ENCODE assay signal across 25 cellular contexts in the genomic region with DNA sequence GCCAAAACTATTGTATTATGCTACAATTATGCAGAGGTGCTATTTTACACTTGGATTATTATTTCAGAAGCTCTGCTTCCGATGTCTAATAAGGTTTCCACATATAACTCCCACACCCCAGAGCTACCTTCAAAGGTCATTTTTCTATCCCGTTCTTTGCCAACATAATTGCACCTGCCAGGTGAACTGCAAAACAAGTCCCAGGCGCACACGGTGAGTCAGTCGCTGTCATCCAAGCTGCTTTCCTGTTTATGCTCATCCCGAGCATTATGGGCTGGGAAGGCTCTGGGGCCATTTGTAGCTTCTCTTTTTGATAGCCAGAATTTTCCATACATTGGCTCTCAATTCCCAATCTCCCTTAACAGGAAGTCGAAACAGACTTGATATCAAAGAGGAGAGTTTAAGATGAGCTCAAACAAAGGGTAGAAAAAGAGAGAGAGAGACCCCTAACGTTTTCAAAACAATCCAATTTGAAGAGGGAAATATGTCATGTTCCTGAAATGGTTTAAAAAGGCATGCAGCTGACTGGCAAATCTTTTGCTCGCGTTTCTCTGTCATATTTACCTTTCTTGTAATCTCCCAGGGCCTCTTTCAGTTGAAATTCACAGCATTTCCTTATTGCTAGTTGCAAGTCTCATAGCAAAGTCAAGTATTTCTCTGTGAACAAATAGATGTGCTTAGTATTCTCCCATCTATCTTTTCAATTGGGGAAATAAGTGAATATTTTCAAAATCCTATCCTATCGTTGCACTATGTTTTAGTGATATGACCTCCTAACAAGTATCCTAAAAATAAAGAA.
A peak's percentile ranks its signal among the peaks of the same experiment; 100 is the strongest.
DNase-seq lines count a peak whose midpoint lies in the region; ATAC-seq and TF ChIP-seq lines count a peak whose summit lies in the region.
"Had no signal": no experiment of that assay in that cellular context is flagged by ENCODE, and none has a peak within 500 bp of the region (broad histone marks: within the 10 kb centered on the region; RNA-seq: fewer than 3 reads in every experiment).

No MANE protein-coding gene starts in this region.

- POLR2A ChIA-PET in MCF 10A (lab: Yijun Ruan, JAX): interaction anchor here (0.6 to 0.7 kb wide), 3 partner anchors 24 to 417 kb away, joined by 3 read pairs; no protein-coding TSS in a partner anchor
- POLR2A ChIA-PET in activated CD8-positive, alpha-beta T cell treated with anti-CD3 and anti-CD28 coated beads, Interleukin-2, amount 10 ng/mL, durations not matched to agents 7 days and 5 days (lab: Charles Lee): no interaction called here

- no peaks in the 10 kb centered on the region for H3K9me3 Mint-ChIP-seq in MCF 10A (ENCODE audit: unreplicated experiment)
- H3K9me3 Mint-ChIP-seq in stimulated activated memory B cell treated with anti-CD40 and anti-IgM and Interleukin-4, amounts not matched to agents 10 μg/mL and 1 μg/mL and 100 μg/mL, for 72 hours: no peaks in the 10 kb centered on the region
- H3K9me3 Mint-ChIP-seq in activated CD8-positive, alpha-beta T cell treated with anti-CD3 and anti-CD28 coated beads, Interleukin-2, amount 10 ng/mL, durations not matched to agents 7 days and 5 days (ENCODE audit: insufficient read depth): no peaks in the 10 kb centered on the region
- H3K9me3 Mint-ChIP-seq: activated CD8-positive, alpha-beta T cell treated with anti-CD3 and anti-CD28 coated beads for 36 hours; brain had no signal

- no TSS peak for BruUV-seq in MCF 10A (replicated peaks; lab: Mats Ljungman, UMichigan)

- DNase-seq in MCF 10A (ENCODE audit: unreplicated experiment) (peak; percentile 47), breast epithelium (ENCODE audit: low spot score in 2 of 2) (no peak), NCI-H69 (lab: John Stamatoyannopoulos, UW) (peak; percentile 2), islet precursor cell (peak; percentile 55)
- DNase-seq in activated CD4-positive, alpha-beta T cell treated with anti-CD3 and anti-CD28 coated beads for 1 hour: no peak
- no peak for DNase-seq in activated CD8-positive, alpha-beta T cell treated with anti-CD3 and anti-CD28 coated beads, Interleukin-2, amount 10 ng/mL, durations not matched to agents 7 days and 5 days
- DNase-seq: activated CD8-positive, alpha-beta T cell treated with anti-CD3 and anti-CD28 coated beads for 36 hours; activated gamma-delta T cell treated with Interleukin-2 at 50 U/mL for 16 hours; DMS 273 treated with DMSO at 0.1 percent for 48 hours; effector memory CD8-positive, alpha-beta T cell; GDM1; H7; IMR-90; kidney glomerular epithelial cell; mesendoderm; naive thymus-derived CD8-positive, alpha-beta T cell; NCI-H1694 treated with DMSO at 0.1 percent for 48 hours; NCI-H524; pancreas; right cardiac atrium; SHP77; upper lobe of right lung had no signal

- H3K9me3 ChIP-seq in breast epithelium: no peaks in the 10 kb centered on the region
- H3K9me3 ChIP-seq: pancreas, upper lobe of right lung had no signal

- no peak for TF ChIP-seq POLR2A in breast epithelium (IDR thresholded peaks at IDR 0.05)

- no peak for TF ChIP-seq CTCF in MCF 10A (IDR thresholded peaks at IDR 0.05; ENCODE audit: unreplicated experiment)
- TF ChIP-seq CTCF in breast epithelium (IDR thresholded peaks at IDR 0.05): no peak

- H3K36me3 ChIP-seq in breast epithelium: no peaks in the 10 kb centered on the region
- H3K36me3 ChIP-seq: pancreas, upper lobe of right lung had no signal

- no peaks in the 10 kb centered on the region for H3K27me3 Mint-ChIP-seq in MCF 10A (ENCODE audit: insufficient read depth, unreplicated experiment)
- H3K27me3 Mint-ChIP-seq in stimulated activated memory B cell treated with anti-CD40 and anti-IgM and Interleukin-4, amounts not matched to agents 10 μg/mL and 1 μg/mL and 100 μg/mL, for 72 hours: no peaks in the 10 kb centered on the region
- H3K27me3 Mint-ChIP-seq in activated CD8-positive, alpha-beta T cell treated with anti-CD3 and anti-CD28 coated beads, Interleukin-2, amount 10 ng/mL, durations not matched to agents 7 days and 5 days (ENCODE audit: low read depth): no peaks in the 10 kb centered on the region
- H3K27me3 Mint-ChIP-seq: activated CD8-positive, alpha-beta T cell treated with anti-CD3 and anti-CD28 coated beads for 36 hours; effector memory CD8-positive, alpha-beta T cell; naive thymus-derived CD8-positive, alpha-beta T cell had no signal

- no peaks in the 10 kb centered on the region for H3K36me3 Mint-ChIP-seq in MCF 10A (ENCODE audit: insufficient read depth, unreplicated experiment)
- H3K36me3 Mint-ChIP-seq in stimulated activated memory B cell treated with anti-CD40 and anti-IgM and Interleukin-4, amounts not matched to agents 10 μg/mL and 1 μg/mL and 100 μg/mL, for 72 hours: no peaks in the 10 kb centered on the region
- H3K36me3 Mint-ChIP-seq in activated CD8-positive, alpha-beta T cell treated with anti-CD3 and anti-CD28 coated beads, Interleukin-2, amount 10 ng/mL, durations not matched to agents 7 days and 5 days (ENCODE audit: low read depth): no peaks in the 10 kb centered on the region
- H3K36me3 Mint-ChIP-seq: brain, CD14-positive monocyte had no signal

- H3K27me3 ChIP-seq in breast epithelium: no peaks in the 10 kb centered on the region
- H3K27me3 ChIP-seq: pancreas, upper lobe of right lung had no signal

- ATAC-seq in stimulated activated memory B cell treated with anti-CD40 and anti-IgM and Interleukin-4, amounts not matched to agents 10 μg/mL and 1 μg/mL and 100 μg/mL, for 72 hours: no peak
- no peak for ATAC-seq in activated CD8-positive, alpha-beta T cell treated with anti-CD3 and anti-CD28 coated beads, Interleukin-2, amount 10 ng/mL, durations not matched to agents 7 days and 5 days
- ATAC-seq: activated CD8-positive, alpha-beta T cell treated with anti-CD3 and anti-CD28 coated beads for 36 hours; effector memory CD8-positive, alpha-beta T cell; naive thymus-derived CD8-positive, alpha-beta T cell; pancreas; right cardiac atrium; upper lobe of right lung had no signal

- no peak overlapping the region for H3K27ac Mint-ChIP-seq in MCF 10A (ENCODE audit: low read depth, unreplicated experiment)
- no peak overlapping the region for H3K27ac Mint-ChIP-seq in stimulated activated memory B cell treated with anti-CD40 and anti-IgM and Interleukin-4, amounts not matched to agents 10 μg/mL and 1 μg/mL and 100 μg/mL, for 72 hours
- no peak overlapping the region for H3K27ac Mint-ChIP-seq in activated CD8-positive, alpha-beta T cell treated with anti-CD3 and anti-CD28 coated beads, Interleukin-2, amount 10 ng/mL, durations not matched to agents 7 days and 5 days
- H3K27ac Mint-ChIP-seq: activated CD8-positive, alpha-beta T cell treated with anti-CD3 and anti-CD28 coated beads for 36 hours; brain; CD14-positive monocyte; effector memory CD8-positive, alpha-beta T cell; naive thymus-derived CD8-positive, alpha-beta T cell had no signal

- H3K4me1 ChIP-seq in breast epithelium: no peaks in the 10 kb centered on the region
- H3K4me1 ChIP-seq: pancreas, upper lobe of right lung had no signal

- H3K4me3 ChIP-seq in breast epithelium: no peak overlapping the region
- H3K4me3 ChIP-seq: pancreas, upper lobe of right lung had no signal

- intact Hi-C loops in MCF 10A (cut with micrococcal nuclease): no loop called here
- intact Hi-C loops in breast epithelium (cut with DNase I; ENCODE audit: low total_unique reads): no loop called here

- CTCF ChIA-PET in MCF 10A (lab: Yijun Ruan, JAX): interaction anchor here (0.5 to 0.8 kb wide), 2 partner anchors 122 to 929 kb away, joined by 3 read pairs; no protein-coding TSS in a partner anchor
- CTCF ChIA-PET in activated CD8-positive, alpha-beta T cell treated with anti-CD3 and anti-CD28 coated beads, Interleukin-2, amount 10 ng/mL, durations not matched to agents 7 days and 5 days (lab: Charles Lee): no interaction called here

- H3K4me3 Mint-ChIP-seq in MCF 10A (ENCODE audit: unreplicated experiment): no peak overlapping the region
- H3K4me3 Mint-ChIP-seq in stimulated activated memory B cell treated with anti-CD40 and anti-IgM and Interleukin-4, amounts not matched to agents 10 μg/mL and 1 μg/mL and 100 μg/mL, for 72 hours: no peak overlapping the region
- no peak overlapping the region for H3K4me3 Mint-ChIP-seq in activated CD8-positive, alpha-beta T cell treated with anti-CD3 and anti-CD28 coated beads, Interleukin-2, amount 10 ng/mL, durations not matched to agents 7 days and 5 days
- H3K4me3 Mint-ChIP-seq: activated CD8-positive, alpha-beta T cell treated with anti-CD3 and anti-CD28 coated beads for 36 hours; brain; CD14-positive monocyte; effector memory CD8-positive, alpha-beta T cell; naive thymus-derived CD8-positive, alpha-beta T cell had no signal

- peaks cover 6% of the 10 kb centered on the region for H3K4me1 Mint-ChIP-seq in MCF 10A (ENCODE audit: insufficient read depth, unreplicated experiment)
- no peaks in the 10 kb centered on the region for H3K4me1 Mint-ChIP-seq in stimulated activated memory B cell treated with anti-CD40 and anti-IgM and Interleukin-4, amounts not matched to agents 10 μg/mL and 1 μg/mL and 100 μg/mL, for 72 hours
- H3K4me1 Mint-ChIP-seq in activated CD8-positive, alpha-beta T cell treated with anti-CD3 and anti-CD28 coated beads, Interleukin-2, amount 10 ng/mL, durations not matched to agents 7 days and 5 days (ENCODE audit: low read depth): no peaks in the 10 kb centered on the region
- H3K4me1 Mint-ChIP-seq: brain; CD14-positive monocyte; naive thymus-derived CD8-positive, alpha-beta T cell had no signal

- H3K27ac ChIP-seq in breast epithelium: no peak overlapping the region
- H3K27ac ChIP-seq: pancreas, upper lobe of right lung had no signal

Comparison
In these comparisons a context has a peak if more than half of its experiments do, and no peak if none do; other contexts are left out.
1. DNase-seq: peak in MCF 10A (single experiment), NCI-H69 (single experiment) and islet precursor cell (single experiment); none in breast epithelium (0 of 2), activated CD4-positive, alpha-beta T cell treated with anti-CD3 and anti-CD28 coated beads for 1 hour (single experiment) and activated CD8-positive, alpha-beta T cell treated with anti-CD3 and anti-CD28 coated beads, Interleukin-2, amount 10 ng/mL, durations not matched to agents 7 days and 5 days (single experiment).